1 cellular context compared by ENCODE assay signal in genomic region chr18:79690586-79691482, GRCh38.
TF ChIP-seq lines count a peak whose summit lies in the region.

No MANE protein-coding gene starts in this region.

TF ChIP-seq in GM12878, 131 proteins besides CTCF, POLR2A, EP300 and RAD21:
- TF ChIP-seq ELK1 (IDR thresholded peaks at IDR 0.05; ENCODE audit: low read depth, low read length) (no peak), BCL3 (IDR thresholded peaks at IDR 0.05; ENCODE audit: borderline replicate concordance, insufficient read depth, low read depth, low read length, poor library complexity, severe bottlenecking) (peak; percentile 59), MXI1 (IDR thresholded peaks at IDR 0.05; ENCODE audit: low read depth, low read length) (no peak), SPI1 (IDR thresholded peaks at IDR 0.05; ENCODE audit: borderline replicate concordance, insufficient read depth, low read depth, low read length) (no peak)
